ENCODE assay signal across 11 cellular contexts in the genomic region with DNA sequence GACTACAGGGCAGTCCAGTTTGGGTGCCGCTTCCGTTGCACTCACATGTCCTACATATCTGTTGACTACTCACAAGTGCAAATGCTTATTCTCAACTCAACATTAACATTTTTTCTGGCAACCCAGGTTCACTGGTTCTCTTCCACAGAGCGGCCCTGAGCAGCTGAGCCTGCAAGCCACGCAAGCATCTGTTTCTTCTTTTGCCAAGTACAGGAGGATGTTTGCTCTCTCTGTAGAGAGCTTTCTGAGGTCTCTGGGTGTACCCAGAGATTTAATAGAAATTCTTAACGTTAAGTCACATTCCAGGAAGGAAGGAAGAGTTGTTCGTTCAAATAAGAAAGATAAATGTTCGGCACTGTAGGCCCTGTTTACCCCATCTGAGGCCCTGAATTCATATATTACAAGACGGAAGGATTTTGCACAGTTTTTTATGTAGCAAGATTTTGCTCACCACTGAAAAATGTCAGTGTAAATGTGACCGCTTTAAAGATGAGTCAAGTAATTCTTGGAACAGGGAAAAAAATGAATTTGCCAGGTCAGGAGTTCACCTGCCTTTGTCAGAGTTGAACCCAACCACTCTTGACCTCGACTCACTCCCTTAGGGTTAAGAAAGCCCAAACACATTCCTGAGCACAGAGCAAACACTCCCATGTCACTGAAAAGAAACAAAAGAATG. TPM values are rescaled to one million over a fixed set of nuclear protein-coding genes. Genes with fewer than 3 reads are reported as not detected.
DNase-seq lines count a peak whose midpoint lies in the region; ATAC-seq and TF ChIP-seq lines count a peak whose summit lies in the region.
"Had no signal": no experiment of that assay in that cellular context is flagged by ENCODE, and none has a peak within 500 bp of the region (broad histone marks: within the 10 kb centered on the region; RNA-seq: fewer than 3 reads in every experiment).

No MANE protein-coding gene starts in this region.

- TF ChIP-seq CTCF in HFFc6 (IDR thresholded peaks at IDR 0.05) (no peak), foreskin fibroblast (IDR thresholded peaks at IDR 0.05; ENCODE audit: low read depth, low read length) (no peak)

- DNase-seq in HFFc6 (peak; percentile 77), foreskin fibroblast (peak; percentile 76 to 86), smooth muscle cell of the brain vasculature (ENCODE audit: low read depth, low spot score) (peak; percentile 21), GDM1 (lab: John Stamatoyannopoulos, UW) (no peak), hippocampal formation (lab: John Stamatoyannopoulos, UW) (no peak)
- no peak for DNase-seq in activated CD4-positive, alpha-beta memory T cell treated with anti-CD3 and anti-CD28 coated beads for 36 hours
- DNase-seq: activated CD4-positive, alpha-beta T cell treated with anti-CD3 and anti-CD28 coated beads for 4 hours; adrenal gland; NCI-H1105 treated with DMSO at 0.1 percent for 48 hours; stimulated activated naive CD8-positive, alpha-beta T cell treated with anti-CD3 and anti-CD28 coated beads, Interleukin-15, amount 100 ng/mL, for 72 hours had no signal

- H3K36me3 Mint-ChIP-seq in HFFc6 (ENCODE audit: low read depth): peaks cover 36% of the 10 kb centered on the region
- no peaks in the 10 kb centered on the region for H3K36me3 Mint-ChIP-seq in activated CD4-positive, alpha-beta memory T cell treated with anti-CD3 and anti-CD28 coated beads for 36 hours

- H3K4me3 Mint-ChIP-seq in HFFc6: peak overlapping the region; percentile 47
- no peak overlapping the region for H3K4me3 Mint-ChIP-seq in activated CD4-positive, alpha-beta memory T cell treated with anti-CD3 and anti-CD28 coated beads for 36 hours
- H3K4me3 Mint-ChIP-seq: stimulated activated naive CD8-positive, alpha-beta T cell treated with anti-CD3 and anti-CD28 coated beads, Interleukin-15, amount 100 ng/mL, for 72 hours had no signal

- no peaks in the 10 kb centered on the region for H3K9me3 Mint-ChIP-seq in HFFc6
- H3K9me3 Mint-ChIP-seq in activated CD4-positive, alpha-beta memory T cell treated with anti-CD3 and anti-CD28 coated beads for 36 hours: no peaks in the 10 kb centered on the region
- H3K9me3 Mint-ChIP-seq: stimulated activated naive CD8-positive, alpha-beta T cell treated with anti-CD3 and anti-CD28 coated beads, Interleukin-15, amount 100 ng/mL, for 72 hours had no signal

- intact Hi-C loops in activated CD4-positive, alpha-beta memory T cell treated with anti-CD3 and anti-CD28 coated beads for 36 hours (cut with micrococcal nuclease): loop anchor here (2.0 to 10.0 kb wide), 2 partner anchors 223 to 285 kb away; no protein-coding TSS in a partner anchor

- no peak for ATAC-seq in GM19023 (IDR thresholded peaks at IDR 0.05; ENCODE audit: unreplicated experiment)
- ATAC-seq: stimulated activated naive CD8-positive, alpha-beta T cell treated with anti-CD3 and anti-CD28 coated beads, Interleukin-15, amount 100 ng/mL, for 72 hours had no signal

- peaks cover 47% of the 10 kb centered on the region for H3K4me1 Mint-ChIP-seq in HFFc6 (ENCODE audit: low read depth)
- peaks cover 18% of the 10 kb centered on the region for H3K4me1 Mint-ChIP-seq in activated CD4-positive, alpha-beta memory T cell treated with anti-CD3 and anti-CD28 coated beads for 36 hours (ENCODE audit: low read depth)

- H3K4me3 ChIP-seq in foreskin fibroblast (ENCODE audit: low read depth in 1 of 2, low read length in 2 of 2): no peak overlapping the region
- H3K4me3 ChIP-seq: adrenal gland had no signal

- CTCF ChIA-PET in activated CD4-positive, alpha-beta memory T cell treated with anti-CD3 and anti-CD28 coated beads for 36 hours (lab: Charles Lee): interaction anchor here (0.8 to 7.9 kb wide), 8 partner anchors 9 to 506 kb away, joined by 3 to 49 read pairs (median 10); a partner anchor contains a TSS

- no peaks in the 10 kb centered on the region for H3K27me3 Mint-ChIP-seq in HFFc6 (ENCODE audit: insufficient read depth)
- no peaks in the 10 kb centered on the region for H3K27me3 Mint-ChIP-seq in activated CD4-positive, alpha-beta memory T cell treated with anti-CD3 and anti-CD28 coated beads for 36 hours

- POLR2A ChIA-PET in activated CD4-positive, alpha-beta memory T cell treated with anti-CD3 and anti-CD28 coated beads for 36 hours (lab: Charles Lee): interaction anchor here (1.5 kb wide), 1 partner anchor 25 kb away, joined by 3 read pairs; no protein-coding TSS in a partner anchor

- H3K27ac Mint-ChIP-seq in HFFc6: peak overlapping the region; percentile 87
- H3K27ac Mint-ChIP-seq in activated CD4-positive, alpha-beta memory T cell treated with anti-CD3 and anti-CD28 coated beads for 36 hours: peak overlapping the region; percentile 31
- H3K27ac Mint-ChIP-seq: stimulated activated naive CD8-positive, alpha-beta T cell treated with anti-CD3 and anti-CD28 coated beads, Interleukin-15, amount 100 ng/mL, for 72 hours had no signal

RNA-seq across cellular contexts. Expression of a gene that starts 30.1 kb away (rescaled TPM):
- total RNA-seq in HFFc6 (2021; fragmentation: NEBNext Ultra II Directional; extraction: Animal tissue kit (Norgen Biotek cat#: 25700)): 10 to 100 TPM; 11.2 to 14.6 (median 13.3) TPM
- 10 to 100 TPM; 13.8 to 14.9 TPM for total RNA-seq in activated CD4-positive, alpha-beta memory T cell treated with anti-CD3 and anti-CD28 coated beads for 36 hours

RNA-seq across cellular contexts. Expression of a gene that starts 46.3 kb away (rescaled TPM):
- 10 to 100 TPM; 10.6 to 22.3 (median 20.5) TPM for total RNA-seq in HFFc6 (2021; fragmentation: NEBNext Ultra II Directional; extraction: Animal tissue kit (Norgen Biotek cat#: 25700))
- 10 to 100 TPM; 40.5 to 40.7 TPM for total RNA-seq in activated CD4-positive, alpha-beta memory T cell treated with anti-CD3 and anti-CD28 coated beads for 36 hours

Comparison
In these comparisons a context has a peak if more than half of its experiments do, and no peak if none do; other contexts are left out.
1. DNase-seq: peak in HFFc6 (single experiment), foreskin fibroblast (2 of 2) and smooth muscle cell of the brain vasculature (single experiment); none in activated CD4-positive, alpha-beta memory T cell treated with anti-CD3 and anti-CD28 coated beads for 36 hours (single experiment), GDM1 (single experiment) and hippocampal formation (0 of 2).